ENCODE assay signal across 24 cellular contexts in the genomic region with DNA sequence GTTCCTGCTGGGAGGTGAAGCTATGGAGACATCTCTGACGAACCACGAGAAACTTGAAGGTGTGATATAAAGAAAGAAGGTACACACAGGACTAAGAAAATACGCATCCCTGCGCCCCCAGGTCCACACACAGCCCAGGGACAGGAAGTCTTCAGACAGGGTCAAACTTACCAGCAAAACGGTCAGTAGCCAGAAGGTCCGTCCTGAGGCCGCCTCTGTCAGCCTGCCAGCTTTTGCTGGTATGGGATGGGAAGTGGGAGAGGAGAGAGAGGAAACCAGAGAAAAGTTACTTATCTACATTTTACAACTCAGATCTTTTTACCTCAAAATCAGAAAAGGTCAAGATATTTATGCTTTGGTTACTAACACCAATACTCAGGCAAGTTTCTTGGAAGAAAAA. TPM values are rescaled to one million over a fixed set of nuclear protein-coding genes. Genes with fewer than 3 reads are reported as not detected.
DNase-seq lines count a peak whose midpoint lies in the region; ATAC-seq and TF ChIP-seq lines count a peak whose summit lies in the region.
"Had no signal": no experiment of that assay in that cellular context is flagged by ENCODE, and none has a peak within 500 bp of the region (broad histone marks: within the 10 kb centered on the region; RNA-seq: fewer than 3 reads in every experiment).

No MANE protein-coding gene starts in this region.

- CTCF ChIA-PET in activated naive CD4-positive, alpha-beta T cell treated with anti-CD3 and anti-CD28 coated beads for 36 hours (lab: Charles Lee) = no interaction called here

- peaks cover 47% of the 10 kb centered on the region for H3K4me1 Mint-ChIP-seq in stimulated activated effector memory CD8-positive, alpha-beta T cell treated with anti-CD3 and anti-CD28 coated beads, Interleukin-12 subunit alpha, Interleukin-12 subunit beta, amount 100 ng/mL, for 72 hours
- H3K4me1 Mint-ChIP-seq in activated naive CD4-positive, alpha-beta T cell treated with anti-CD3 and anti-CD28 coated beads for 36 hours (ENCODE audit: low read depth) = peaks cover 25% of the 10 kb centered on the region

- peak overlapping the region; percentile 89 for H3K4me2 ChIP-seq in hepatocyte
- H3K4me2 ChIP-seq: BLaER1 had no signal

- H3K9me3 ChIP-seq in right atrium auricular region (no peaks in the 10 kb centered on the region), left ventricle myocardium inferior (replicated peaks) (no peaks in the 10 kb centered on the region), adipocyte (ENCODE audit: control insufficient read depth, low read length) (no peaks in the 10 kb centered on the region), hepatocyte (ENCODE audit: low read depth) (no peaks in the 10 kb centered on the region)
- H3K9me3 ChIP-seq: BLaER1, gastrocnemius medialis, sigmoid colon, uterus had no signal

- H3K27ac ChIP-seq in right atrium auricular region (no peak overlapping the region), left ventricle myocardium inferior (replicated peaks) (no peak overlapping the region), hepatocyte (no peak overlapping the region)
- H3K27ac ChIP-seq: BLaER1, cardiac muscle cell, parathyroid adenoma, sigmoid colon, uterus, VCaP had no signal

- no peak overlapping the region for H3K9ac ChIP-seq in adipocyte (ENCODE audit: low read length)
- H3K9ac ChIP-seq: BLaER1, parathyroid adenoma had no signal

- WGBS in hepatocyte (ENCODE audit: low lambda C conversion rate, missing lambda C conversion rate) = 82% methylated on average over 7 of the region's 7 CpGs

- no peak for TF ChIP-seq CTCF in right atrium auricular region (IDR thresholded peaks at IDR 0.05)
- no peak for TF ChIP-seq CTCF in left ventricle myocardium inferior (IDR thresholded peaks at IDR 0.05; ENCODE audit: borderline replicate concordance)
- TF ChIP-seq CTCF in hepatocyte (IDR thresholded peaks at IDR 0.05; ENCODE audit: poor library complexity) = no peak

- peaks cover 87% of the 10 kb centered on the region for H4K20me1 ChIP-seq in hepatocyte (ENCODE audit: insufficient read depth, poor library complexity, severe bottlenecking)

- ATAC-seq in stimulated activated effector memory CD8-positive, alpha-beta T cell treated with anti-CD3 and anti-CD28 coated beads, Interleukin-12 subunit alpha, Interleukin-12 subunit beta, amount 100 ng/mL, for 72 hours = no peak
- ATAC-seq in GM19452 (IDR thresholded peaks at IDR 0.05; ENCODE audit: unreplicated experiment) = no peak
- ATAC-seq: gastrocnemius medialis had no signal

- H3K36me3 Mint-ChIP-seq in stimulated activated effector memory CD8-positive, alpha-beta T cell treated with anti-CD3 and anti-CD28 coated beads, Interleukin-12 subunit alpha, Interleukin-12 subunit beta, amount 100 ng/mL, for 72 hours = peaks cover 70% of the 10 kb centered on the region
- H3K36me3 Mint-ChIP-seq in activated naive CD4-positive, alpha-beta T cell treated with anti-CD3 and anti-CD28 coated beads for 36 hours (ENCODE audit: low read depth) = peaks cover 10% of the 10 kb centered on the region

- peaks cover 56% of the 10 kb centered on the region for H3K36me3 ChIP-seq in right atrium auricular region
- H3K36me3 ChIP-seq in left ventricle myocardium inferior = peaks cover 54% of the 10 kb centered on the region
- peaks cover 50% of the 10 kb centered on the region for H3K36me3 ChIP-seq in adipocyte (ENCODE audit: control insufficient read depth, insufficient read depth, low read length, severe bottlenecking)
- no peaks in the 10 kb centered on the region for H3K36me3 ChIP-seq in hepatocyte (replicated peaks; ENCODE audit: insufficient read depth, low read depth)
- H3K36me3 ChIP-seq: uterus had no signal

- intact Hi-C loops in left ventricle myocardium inferior (cut with micrococcal nuclease) = no loop called here
- intact Hi-C loops in activated naive CD4-positive, alpha-beta T cell treated with anti-CD3 and anti-CD28 coated beads for 36 hours (cut with micrococcal nuclease) = no loop called here

- H3K27me3 ChIP-seq in right atrium auricular region (no peaks in the 10 kb centered on the region), left ventricle myocardium inferior (ENCODE audit: low read depth) (no peaks in the 10 kb centered on the region), adipocyte (replicated peaks; ENCODE audit: control insufficient read depth, insufficient read depth, low read length) (no peaks in the 10 kb centered on the region), hepatocyte (no peaks in the 10 kb centered on the region)
- H3K27me3 ChIP-seq: cardiac muscle cell, gastrocnemius medialis, sigmoid colon, uterus had no signal

- DNase-seq in right atrium auricular region (ENCODE audit: low spot score) (peak; percentile 34), left ventricle myocardium inferior (no peak), adipocyte (ENCODE audit: low read depth) (no peak), hepatocyte (ENCODE audit: low spot score) (no peak)
- no peak for DNase-seq in stimulated activated effector memory CD8-positive, alpha-beta T cell treated with anti-CD3 and anti-CD28 coated beads, Interleukin-12 subunit alpha, Interleukin-12 subunit beta, amount 100 ng/mL, for 72 hours (ENCODE audit: low spot score in 2 of 2)
- DNase-seq in stimulated activated CD4-positive, alpha-beta T cell treated with anti-CD3 and anti-CD28 coated beads, Interleukin-2, amount 100 ng/mL, for 24 hours = no peak
- no peak for DNase-seq in activated naive CD4-positive, alpha-beta T cell treated with anti-CD3 and anti-CD28 coated beads for 36 hours
- DNase-seq: activated CD4-positive, alpha-beta T cell treated with anti-CD3 and anti-CD28 coated beads, Interleukin-2, amount 50 U/mL, for 48 hours; activated naive CD4-positive, alpha-beta T cell treated with anti-CD3 and anti-CD28 coated beads, Interleukin-2, amount 10 ng/mL, durations not matched to agents 7 days and 5 days; activated T-cell treated with anti-CD3 and anti-CD28 coated beads, Interleukin-2, amount 50 U/mL, for 1 hour; gastrocnemius medialis; Kasumi-1; kidney; NCI-H1048; NCI-H187 treated with DMSO at 0.1 percent for 48 hours; SIG-M5; sigmoid colon; substantia nigra; uterus had no signal

- H3K27me3 Mint-ChIP-seq in activated naive CD4-positive, alpha-beta T cell treated with anti-CD3 and anti-CD28 coated beads for 36 hours (ENCODE audit: low read depth) = no peaks in the 10 kb centered on the region
- H3K27me3 Mint-ChIP-seq: activated naive CD4-positive, alpha-beta T cell treated with anti-CD3 and anti-CD28 coated beads, Interleukin-2, amount 10 ng/mL, durations not matched to agents 7 days and 5 days had no signal

- H3K4me3 Mint-ChIP-seq in stimulated activated effector memory CD8-positive, alpha-beta T cell treated with anti-CD3 and anti-CD28 coated beads, Interleukin-12 subunit alpha, Interleukin-12 subunit beta, amount 100 ng/mL, for 72 hours = no peak overlapping the region
- no peak overlapping the region for H3K4me3 Mint-ChIP-seq in activated naive CD4-positive, alpha-beta T cell treated with anti-CD3 and anti-CD28 coated beads for 36 hours
- H3K4me3 Mint-ChIP-seq: activated naive CD4-positive, alpha-beta T cell treated with anti-CD3 and anti-CD28 coated beads, Interleukin-2, amount 10 ng/mL, durations not matched to agents 7 days and 5 days had no signal

- H3K4me3 ChIP-seq in right atrium auricular region (no peak overlapping the region), left ventricle myocardium inferior (no peak overlapping the region), adipocyte (ENCODE audit: low read length) (peak overlapping the region; percentile 85), hepatocyte (no peak overlapping the region)
- H3K4me3 ChIP-seq: BLaER1, cardiac muscle cell, gastrocnemius medialis, sigmoid colon, uterus had no signal

- no peaks in the 10 kb centered on the region for H3K9me3 Mint-ChIP-seq in stimulated activated effector memory CD8-positive, alpha-beta T cell treated with anti-CD3 and anti-CD28 coated beads, Interleukin-12 subunit alpha, Interleukin-12 subunit beta, amount 100 ng/mL, for 72 hours
- no peaks in the 10 kb centered on the region for H3K9me3 Mint-ChIP-seq in activated naive CD4-positive, alpha-beta T cell treated with anti-CD3 and anti-CD28 coated beads for 36 hours
- H3K9me3 Mint-ChIP-seq: activated naive CD4-positive, alpha-beta T cell treated with anti-CD3 and anti-CD28 coated beads, Interleukin-2, amount 10 ng/mL, durations not matched to agents 7 days and 5 days had no signal

- no peak overlapping the region for H2AFZ ChIP-seq in hepatocyte
- H2AFZ ChIP-seq: parathyroid adenoma had no signal

- H3K79me2 ChIP-seq in hepatocyte = peaks cover 96% of the 10 kb centered on the region

- H3K4me1 ChIP-seq in right atrium auricular region (peaks cover 0 to 35% of the 10 kb centered on the region in 2 donors), left ventricle myocardium inferior (peaks cover 46% of the 10 kb centered on the region), adipocyte (ENCODE audit: control insufficient read depth, insufficient read depth, low read length) (peaks cover 37% of the 10 kb centered on the region), hepatocyte (ENCODE audit: insufficient read depth) (peaks cover 26% of the 10 kb centered on the region)

- peak overlapping the region; percentile 82 for H3K27ac Mint-ChIP-seq in stimulated activated effector memory CD8-positive, alpha-beta T cell treated with anti-CD3 and anti-CD28 coated beads, Interleukin-12 subunit alpha, Interleukin-12 subunit beta, amount 100 ng/mL, for 72 hours
- no peak overlapping the region for H3K27ac Mint-ChIP-seq in activated naive CD4-positive, alpha-beta T cell treated with anti-CD3 and anti-CD28 coated beads for 36 hours
- H3K27ac Mint-ChIP-seq: activated naive CD4-positive, alpha-beta T cell treated with anti-CD3 and anti-CD28 coated beads, Interleukin-2, amount 10 ng/mL, durations not matched to agents 7 days and 5 days had no signal

- H3K9me2 ChIP-seq in hepatocyte (replicated peaks; ENCODE audit: insufficient read depth) = no peaks in the 10 kb centered on the region

RNA-seq across cellular contexts. Expression of a gene that starts 47.2 kb away (rescaled TPM):
- total RNA-seq in right atrium auricular region (100 to 1,000 TPM; 274 to 287 TPM), left ventricle myocardium inferior (365 TPM), hepatocyte (393 and 437 TPM in 2 replicates)
- polyA plus RNA-seq in hepatocyte = 389 and 394 TPM in 2 replicates
- 100 to 1,000 TPM; 278 to 297 TPM for total RNA-seq in activated naive CD4-positive, alpha-beta T cell treated with anti-CD3 and anti-CD28 coated beads for 36 hours

RNA-seq across cellular contexts. Expression of a gene that starts 47.4 kb away (rescaled TPM):
- 100 to 1,000 TPM; 143 to 193 TPM for total RNA-seq in right atrium auricular region
- total RNA-seq in left ventricle myocardium inferior = 187 TPM
- total RNA-seq in hepatocyte = 373 and 388 TPM in 2 replicates
- 314 and 315 TPM in 2 replicates for polyA plus RNA-seq in hepatocyte
- total RNA-seq in activated naive CD4-positive, alpha-beta T cell treated with anti-CD3 and anti-CD28 coated beads for 36 hours = 100 to 1,000 TPM; 216 to 227 TPM
